ENCODE assay signal across 25 cellular contexts in the genomic region with DNA sequence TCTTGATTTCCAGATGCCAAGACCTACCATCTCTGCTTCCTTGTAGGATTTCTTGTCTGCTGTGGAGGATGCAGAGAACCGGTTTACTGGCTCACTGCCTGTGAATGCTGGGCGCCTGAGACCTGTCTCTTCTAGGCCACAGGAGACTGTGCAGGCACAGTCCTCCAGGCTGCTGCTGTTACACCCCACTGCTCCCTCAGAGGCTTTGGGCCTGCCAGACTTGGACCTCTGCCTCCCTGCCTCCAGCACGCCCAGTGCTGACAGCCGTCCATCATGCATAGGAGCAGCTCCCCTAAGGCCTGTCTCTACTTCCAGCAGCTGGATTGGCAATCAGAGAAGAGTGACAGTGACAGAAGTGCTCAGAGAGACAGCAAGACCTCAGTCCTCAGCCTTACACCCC. TPM values are rescaled to one million over a fixed set of nuclear protein-coding genes. Genes with fewer than 3 reads are reported as not detected.
DNase-seq lines count a peak whose midpoint lies in the region; ATAC-seq lines count a peak whose summit lies in the region.
"Had no signal": no experiment of that assay in that cellular context is flagged by ENCODE, and none has a peak within 500 bp of the region (broad histone marks: within the 10 kb centered on the region; RNA-seq: fewer than 3 reads in every experiment).

No MANE protein-coding gene starts in this region.

- peaks cover 6% of the 10 kb centered on the region for H3K79me1 ChIP-seq in neuronal stem cell (ENCODE audit: low read depth, low read length)

- no peak overlapping the region for H2BK120ac ChIP-seq in neuronal stem cell (ENCODE audit: low read depth, low read length)

- peak overlapping the region; percentile 61 for H3K23ac ChIP-seq in neuronal stem cell (ENCODE audit: low read depth, low read length, poor library complexity)

- intact Hi-C loops in Right ventricle myocardium inferior (cut with DNase I) (no loop called here), cardiac septum (cut with DNase I) (no loop called here), left cardiac atrium (cut with DNase I) (loop anchor here in 1 of 2 donors (2.0 kb wide), 1 partner anchor 21 kb away; no protein-coding TSS in a partner anchor)

- no CpG with 5 or more reads among the region's 4 CpGs for WGBS in neuronal stem cell (ENCODE audit: extremely low coverage in 2 of 2, insufficient read length in 2 of 2, insufficient replicate concordance in 1 of 2), 2 donors

- peaks cover 0 to 5% of the 10 kb centered on the region in 2 donors for H3K4me1 ChIP-seq in neuronal stem cell (ENCODE audit: control insufficient read depth in 2 of 2, insufficient read depth in 1 of 2, low read depth in 1 of 2, low read length in 2 of 2)

- H3K4me3 ChIP-seq in neuronal stem cell (ENCODE audit: low read length in 2 of 2): no peak overlapping the region
- H3K4me3 ChIP-seq: GM23248, HAP-1 had no signal

- H3K27ac ChIP-seq in neuronal stem cell (replicated peaks; ENCODE audit: low read length): no peak overlapping the region
- H3K27ac ChIP-seq: GM23248 had no signal

- H3K18ac ChIP-seq in neuronal stem cell (ENCODE audit: low read length): no peak overlapping the region

- H3K4me2 ChIP-seq in neuronal stem cell (ENCODE audit: insufficient read depth, low read length, poor library complexity, severe bottlenecking): no peak overlapping the region
- H3K4me2 ChIP-seq: SK-N-SH had no signal

- DNase-seq in Right ventricle myocardium inferior (ENCODE audit: missing footprints): peak; percentile 63
- DNase-seq in cardiac septum (ENCODE audit: low spot score): no peak
- no peak for DNase-seq in left cardiac atrium
- no peak for DNase-seq in neuronal stem cell (ENCODE audit: low spot score)
- no peak for DNase-seq in NCI-H510A treated with DMSO at 0.1 percent for 48 hours (lab: John Stamatoyannopoulos, UW)
- DNase-seq in GOT3 (lab: John Stamatoyannopoulos, UW): no peak
- DNase-seq: 8988T; ACHN; BE2C; CD8-positive, alpha-beta memory T cell; DND-41; GM23248; HFFc6; KG1; MM.1S; NCI-H2029 treated with DMSO at 0.1 percent for 48 hours; NCI-H446 treated with DMSO at 0.1 percent for 48 hours; NCI-H526 treated with DMSO at 0.1 percent for 48 hours; RPMI8226; SIG-M5; SK-N-SH had no signal

- H3K14ac ChIP-seq in neuronal stem cell (ENCODE audit: low read length): no peak overlapping the region

- no peak overlapping the region for H4K8ac ChIP-seq in neuronal stem cell (ENCODE audit: low read depth, low read length)

- H2BK12ac ChIP-seq in neuronal stem cell (ENCODE audit: low read length): no peak overlapping the region

- peak; percentile 62 for ATAC-seq in Right ventricle myocardium inferior
- peak; percentile 18 to 59 for ATAC-seq in left cardiac atrium
- no peak for ATAC-seq in HG03378 (IDR thresholded peaks at IDR 0.05; ENCODE audit: unreplicated experiment)
- no peak for ATAC-seq in HG03097 (IDR thresholded peaks at IDR 0.05; ENCODE audit: low FRiP score, unreplicated experiment)

- H2BK15ac ChIP-seq in neuronal stem cell (ENCODE audit: low read length): no peak overlapping the region

- H3K4ac ChIP-seq in neuronal stem cell (ENCODE audit: low read length): no peak overlapping the region

- H4K91ac ChIP-seq in neuronal stem cell (ENCODE audit: low read depth, low read length, poor library complexity): no peak overlapping the region

- peak overlapping the region; percentile 66 for H3K9ac ChIP-seq in neuronal stem cell (ENCODE audit: low read depth, low read length, poor library complexity)
- H3K9ac ChIP-seq: GM23248, SK-N-SH had no signal

- no peak overlapping the region for H2BK5ac ChIP-seq in neuronal stem cell (ENCODE audit: low read length)

- no peaks in the 10 kb centered on the region for H3K9me3 ChIP-seq in neuronal stem cell (replicated peaks in 1 of 2; ENCODE audit: control insufficient read depth in 2 of 2, insufficient read depth in 1 of 2, low read depth in 1 of 2, low read length in 2 of 2)
- H3K9me3 ChIP-seq: BE2C, HAP-1, SK-N-SH had no signal

- H2AK5ac ChIP-seq in neuronal stem cell (ENCODE audit: low read depth, low read length): no peak overlapping the region

- H2AFZ ChIP-seq in neuronal stem cell (ENCODE audit: low read length): no peak overlapping the region
- H2AFZ ChIP-seq: GM23248 had no signal

- peaks cover 39 to 72% of the 10 kb centered on the region in 2 donors for H3K36me3 ChIP-seq in neuronal stem cell (replicated peaks in 1 of 2; ENCODE audit: control insufficient read depth in 2 of 2, insufficient read depth in 2 of 2, low read length in 2 of 2)

- no peaks in the 10 kb centered on the region for H3K27me3 ChIP-seq in neuronal stem cell (ENCODE audit: control insufficient read depth in 3 of 3, insufficient read depth in 3 of 3, low read depth in 1 of 3, low read length in 3 of 3)
- H3K27me3 ChIP-seq: BE2C had no signal

RNA-seq across cellular contexts. Expression of gene HROB, which starts 6.1 kb away (rescaled TPM):
- 2.0 TPM for total RNA-seq in Right ventricle myocardium inferior
- 0.65 TPM for total RNA-seq in cardiac septum
- total RNA-seq in left cardiac atrium: 1 to 10 TPM; 1.1 to 1.3 TPM
- 7.6 TPM for polyA plus RNA-seq in neuronal stem cell (2013, experiment 1 of 2)
- 7.8 TPM for polyA plus RNA-seq in neuronal stem cell (2013, experiment 2 of 2)
- polyA plus RNA-seq: CD8-positive, alpha-beta memory T cell had no signal

RNA-seq across cellular contexts. Expression of gene ASB16, which starts 22.7 kb away (rescaled TPM):
- total RNA-seq in Right ventricle myocardium inferior: 14.5 TPM
- total RNA-seq in cardiac septum: 8.9 TPM
- 1 to 10 TPM; 4.9 to 8.7 TPM for total RNA-seq in left cardiac atrium
- 0.13 TPM for polyA plus RNA-seq in neuronal stem cell (2013, experiment 1 of 2)
- 0.07 TPM for polyA plus RNA-seq in neuronal stem cell (2013, experiment 2 of 2)
- total RNA-seq: GM23248 had no signal
- polyA plus RNA-seq: CD14-positive monocyte, SK-N-SH had no signal

RNA-seq across cellular contexts. Expression of gene HDAC5, which starts 24.4 kb away (rescaled TPM):
- total RNA-seq in Right ventricle myocardium inferior (67.5 TPM), cardiac septum (75.5 TPM), left cardiac atrium (10 to 100 TPM; 39.2 to 57.9 TPM)
- 43.3 TPM for polyA plus RNA-seq in neuronal stem cell (2013, experiment 1 of 2)
- 44.0 TPM for polyA plus RNA-seq in neuronal stem cell (2013, experiment 2 of 2)

RNA-seq across cellular contexts. Expression of gene TMUB2, which starts 39.0 kb away (rescaled TPM):
- 20.8 TPM for total RNA-seq in Right ventricle myocardium inferior
- total RNA-seq in cardiac septum: 20.5 TPM
- total RNA-seq in left cardiac atrium: 10 to 100 TPM; 22.5 to 23.1 TPM
- 22.0 TPM for polyA plus RNA-seq in neuronal stem cell (2013, experiment 1 of 2)
- 22.0 TPM for polyA plus RNA-seq in neuronal stem cell (2013, experiment 2 of 2)

RNA-seq across cellular contexts. Expression of gene ATXN7L3, which starts 51.9 kb away (rescaled TPM):
- 40.8 TPM for total RNA-seq in Right ventricle myocardium inferior
- 37.8 TPM for total RNA-seq in cardiac septum
- 10 to 100 TPM; 39.6 to 50.4 TPM for total RNA-seq in left cardiac atrium
- 45.0 TPM for polyA plus RNA-seq in neuronal stem cell (2013, experiment 1 of 2)
- 44.5 TPM for polyA plus RNA-seq in neuronal stem cell (2013, experiment 2 of 2)

Comparison
In these comparisons a context has a peak if more than half of its experiments do, and no peak if none do; other contexts are left out.
1. ATAC-seq: peak in Right ventricle myocardium inferior (single experiment) and left cardiac atrium (2 of 2); none in HG03378 (single experiment) and HG03097 (single experiment).